In genomic region chrX:132119821-132120220, GRCh38 we compare ENCODE assay signal across 24 cellular contexts. TPM values are rescaled to one million over a fixed set of nuclear protein-coding genes. Genes with fewer than 3 reads are reported as not detected.
A peak's percentile ranks its signal among the peaks of the same experiment; 100 is the strongest.
DNase-seq lines count a peak whose midpoint lies in the region; ATAC-seq and TF ChIP-seq lines count a peak whose summit lies in the region.
"Had no signal": no experiment of that assay in that cellular context is flagged by ENCODE, and none has a peak within 500 bp of the region (broad histone marks: within the 10 kb centered on the region; RNA-seq: fewer than 3 reads in every experiment).

No MANE protein-coding gene starts in this region.

- H3K4me1 ChIP-seq in suprapubic skin = no peaks in the 10 kb centered on the region
- H3K4me1 ChIP-seq: right atrium auricular region, tibial nerve had no signal

- 41% methylated on average over 3 of the region's 3 CpGs for WGBS in suprapubic skin

- no peak overlapping the region for H3K4me3 Mint-ChIP-seq in natural killer cell treated with Interleukin-12 subunit alpha and Interleukin-12 subunit beta and Interleukin-15 and Interleukin-18, amount 100 ng/mL, for 72 hours
- H3K4me3 Mint-ChIP-seq: activated CD8-positive, alpha-beta T cell treated with anti-CD3 and anti-CD28 coated beads for 36 hours; activated naive CD4-positive, alpha-beta T cell treated with anti-CD3 and anti-CD28 coated beads, Interleukin-2, amount 10 ng/mL, durations not matched to agents 7 days and 5 days; activated T-cell treated with anti-CD3 and anti-CD28 coated beads, Interleukin-2, amount 50 U/mL, for 24 hours; stimulated activated naive B cell treated with anti-CD40 and anti-IgM and Interleukin-4, amounts not matched to agents 10 μg/mL and 1 μg/mL and 100 μg/mL, for 72 hours; T-helper 2 cell treated with Interferon-gamma antibody and Interleukin-4, amounts not matched to agents 5 μg/mL and 100 μg/mL, for 36 hours had no signal

- DNase-seq in HT-29 (ENCODE audit: low spot score) (peak; percentile 81), astrocyte of the hippocampus (ENCODE audit: low read depth, low spot score) (peak; percentile 14), iPS-NIHi7 (ENCODE audit: extremely low spot score) (peak; percentile 25), suprapubic skin (ENCODE audit: low spot score in 2 of 2) (no peak), superior temporal gyrus (ENCODE audit: extremely low spot score) (no peak)
- DNase-seq in natural killer cell treated with Interleukin-12 subunit alpha and Interleukin-12 subunit beta and Interleukin-15 and Interleukin-18, amount 100 ng/mL, for 72 hours (ENCODE audit: low spot score) = no peak
- DNase-seq: activated CD8-positive, alpha-beta T cell treated with anti-CD3 and anti-CD28 coated beads for 36 hours; activated naive CD4-positive, alpha-beta T cell treated with anti-CD3 and anti-CD28 coated beads, Interleukin-2, amount 10 ng/mL, durations not matched to agents 7 days and 5 days; activated T-cell treated with anti-CD3 and anti-CD28 coated beads, Interleukin-2, amount 50 U/mL, for 24 hours; aorta; cerebellar nuclear complex; hippocampal formation; mucosa of descending colon; NCI-H82; nucleus accumbens; OCI-M1; stimulated activated naive B cell treated with anti-CD40 and anti-IgM and Interleukin-4, amounts not matched to agents 10 μg/mL and 1 μg/mL and 100 μg/mL, for 72 hours had no signal

- no peaks in the 10 kb centered on the region for H3K27me3 ChIP-seq in suprapubic skin
- H3K27me3 ChIP-seq: right atrium auricular region, tibial nerve had no signal

- no peak overlapping the region for H3K4me3 ChIP-seq in suprapubic skin
- H3K4me3 ChIP-seq: mucosa of descending colon, right atrium auricular region, tibial nerve had no signal

- no peak for TF ChIP-seq CTCF in suprapubic skin (IDR thresholded peaks at IDR 0.05)

- ATAC-seq in natural killer cell treated with Interleukin-12 subunit alpha and Interleukin-12 subunit beta and Interleukin-15 and Interleukin-18, amount 100 ng/mL, for 72 hours = no peak
- ATAC-seq in HG02571 (IDR thresholded peaks at IDR 0.05; ENCODE audit: unreplicated experiment) = no peak
- ATAC-seq: activated CD8-positive, alpha-beta T cell treated with anti-CD3 and anti-CD28 coated beads for 36 hours; mucosa of descending colon; stimulated activated naive B cell treated with anti-CD40 and anti-IgM and Interleukin-4, amounts not matched to agents 10 μg/mL and 1 μg/mL and 100 μg/mL, for 72 hours had no signal

- no peak overlapping the region for H3K27ac Mint-ChIP-seq in natural killer cell treated with Interleukin-12 subunit alpha and Interleukin-12 subunit beta and Interleukin-15 and Interleukin-18, amount 100 ng/mL, for 72 hours
- H3K27ac Mint-ChIP-seq: activated CD8-positive, alpha-beta T cell treated with anti-CD3 and anti-CD28 coated beads for 36 hours; activated naive CD4-positive, alpha-beta T cell treated with anti-CD3 and anti-CD28 coated beads, Interleukin-2, amount 10 ng/mL, durations not matched to agents 7 days and 5 days; activated T-cell treated with anti-CD3 and anti-CD28 coated beads, Interleukin-2, amount 50 U/mL, for 24 hours; stimulated activated naive B cell treated with anti-CD40 and anti-IgM and Interleukin-4, amounts not matched to agents 10 μg/mL and 1 μg/mL and 100 μg/mL, for 72 hours; T-helper 2 cell treated with Interferon-gamma antibody and Interleukin-4, amounts not matched to agents 5 μg/mL and 100 μg/mL, for 36 hours had no signal

- no peaks in the 10 kb centered on the region for H3K36me3 Mint-ChIP-seq in natural killer cell treated with Interleukin-12 subunit alpha and Interleukin-12 subunit beta and Interleukin-15 and Interleukin-18, amount 100 ng/mL, for 72 hours
- H3K36me3 Mint-ChIP-seq: activated naive CD4-positive, alpha-beta T cell treated with anti-CD3 and anti-CD28 coated beads, Interleukin-2, amount 10 ng/mL, durations not matched to agents 7 days and 5 days; stimulated activated naive B cell treated with anti-CD40 and anti-IgM and Interleukin-4, amounts not matched to agents 10 μg/mL and 1 μg/mL and 100 μg/mL, for 72 hours had no signal

- no peak for TF ChIP-seq EP300 in suprapubic skin (IDR thresholded peaks at IDR 0.05)

- H3K27me3 Mint-ChIP-seq in natural killer cell treated with Interleukin-12 subunit alpha and Interleukin-12 subunit beta and Interleukin-15 and Interleukin-18, amount 100 ng/mL, for 72 hours = peaks cover 0 to 19% of the 10 kb centered on the region in 2 donors
- H3K27me3 Mint-ChIP-seq: activated CD8-positive, alpha-beta T cell treated with anti-CD3 and anti-CD28 coated beads for 36 hours; activated naive CD4-positive, alpha-beta T cell treated with anti-CD3 and anti-CD28 coated beads, Interleukin-2, amount 10 ng/mL, durations not matched to agents 7 days and 5 days had no signal

- H3K9me3 ChIP-seq in suprapubic skin = no peaks in the 10 kb centered on the region
- H3K9me3 ChIP-seq: mucosa of descending colon, right atrium auricular region, tibial nerve had no signal

- H3K9me3 Mint-ChIP-seq in natural killer cell treated with Interleukin-12 subunit alpha and Interleukin-12 subunit beta and Interleukin-15 and Interleukin-18, amount 100 ng/mL, for 72 hours = no peaks in the 10 kb centered on the region
- H3K9me3 Mint-ChIP-seq: activated CD8-positive, alpha-beta T cell treated with anti-CD3 and anti-CD28 coated beads for 36 hours; activated naive CD4-positive, alpha-beta T cell treated with anti-CD3 and anti-CD28 coated beads, Interleukin-2, amount 10 ng/mL, durations not matched to agents 7 days and 5 days; activated T-cell treated with anti-CD3 and anti-CD28 coated beads, Interleukin-2, amount 50 U/mL, for 24 hours; stimulated activated naive B cell treated with anti-CD40 and anti-IgM and Interleukin-4, amounts not matched to agents 10 μg/mL and 1 μg/mL and 100 μg/mL, for 72 hours; T-helper 2 cell treated with Interferon-gamma antibody and Interleukin-4, amounts not matched to agents 5 μg/mL and 100 μg/mL, for 36 hours had no signal

- H3K36me3 ChIP-seq in suprapubic skin = no peaks in the 10 kb centered on the region
- H3K36me3 ChIP-seq: right atrium auricular region, tibial nerve had no signal

- no peaks in the 10 kb centered on the region for H3K4me1 Mint-ChIP-seq in natural killer cell treated with Interleukin-12 subunit alpha and Interleukin-12 subunit beta and Interleukin-15 and Interleukin-18, amount 100 ng/mL, for 72 hours (ENCODE audit: low read depth in 2 of 2)
- H3K4me1 Mint-ChIP-seq: activated naive CD4-positive, alpha-beta T cell treated with anti-CD3 and anti-CD28 coated beads, Interleukin-2, amount 10 ng/mL, durations not matched to agents 7 days and 5 days; stimulated activated naive B cell treated with anti-CD40 and anti-IgM and Interleukin-4, amounts not matched to agents 10 μg/mL and 1 μg/mL and 100 μg/mL, for 72 hours had no signal

- TF ChIP-seq POLR2A in suprapubic skin (IDR thresholded peaks at IDR 0.05) = no peak

- peak overlapping the region; percentile 40 for H3K27ac ChIP-seq in suprapubic skin
- H3K27ac ChIP-seq: right atrium auricular region, tibial nerve had no signal

RNA-seq across cellular contexts. Expression of gene FRMD7, which starts 8.0 kb away (rescaled TPM):
- total RNA-seq in HT-29 (2014; rRNA removed; shearing (Covaris generic)) = not detected in 2 replicates
- under 1 TPM in 2 of 4 donors, not detected in 2; 0.34 to 0.36 TPM for total RNA-seq in suprapubic skin
- not detected for total RNA-seq in natural killer cell treated with Interleukin-12 subunit alpha and Interleukin-12 subunit beta and Interleukin-15 and Interleukin-18, amount 100 ng/mL, for 72 hours
- total RNA-seq: activated CD8-positive, alpha-beta T cell treated with anti-CD3 and anti-CD28 coated beads for 36 hours; HT1080; kidney epithelial cell; LHCN-M2; mucosa of descending colon; right atrium auricular region; tibial nerve had no signal

Comparison
In these comparisons a context has a peak if more than half of its experiments do, and no peak if none do; other contexts are left out.
1. DNase-seq: peak in HT-29 (single experiment), astrocyte of the hippocampus (single experiment) and iPS-NIHi7 (single experiment); none in suprapubic skin (0 of 2), superior temporal gyrus (single experiment) and natural killer cell treated with Interleukin-12 subunit alpha and Interleukin-12 subunit beta and Interleukin-15 and Interleukin-18, amount 100 ng/mL, for 72 hours (single experiment).